ENCODE assay signal across 14 cellular contexts in the genomic region with DNA sequence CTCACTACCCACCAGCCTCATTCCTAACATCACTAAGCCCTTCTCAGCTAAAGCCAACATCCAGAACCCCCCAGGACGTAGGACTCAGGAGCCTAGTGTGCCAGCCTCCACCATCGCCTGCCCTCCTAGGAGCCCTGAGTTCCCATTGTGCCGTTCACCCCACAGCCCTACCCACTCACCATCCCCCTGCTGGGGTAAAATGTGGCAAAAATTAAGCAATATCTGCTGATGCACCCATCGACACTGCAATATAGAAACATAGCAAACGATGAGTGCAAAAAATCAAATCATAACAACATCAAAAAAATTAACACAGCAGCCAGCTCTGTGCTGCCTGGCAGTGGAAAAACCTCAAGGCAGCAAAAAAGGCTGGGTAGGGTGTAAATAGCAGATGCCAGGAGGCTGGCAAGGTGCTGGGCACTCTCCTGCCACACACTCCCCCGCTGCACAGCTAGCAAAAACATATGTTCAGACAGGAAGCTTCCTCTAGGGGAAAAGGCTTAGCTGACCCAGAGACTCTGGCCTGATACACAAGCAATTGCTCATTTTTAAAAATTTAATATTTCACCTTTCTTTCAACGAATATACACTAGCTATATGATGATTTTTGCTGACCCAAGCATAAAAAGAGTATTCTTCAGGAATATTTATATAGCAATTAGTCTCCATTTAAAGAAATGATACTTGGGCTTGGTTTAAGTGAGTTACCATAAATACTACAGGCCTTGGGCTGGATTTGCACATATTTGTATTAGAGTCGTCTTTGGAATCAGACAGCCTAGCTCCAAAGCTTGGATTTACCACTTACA. TPM values are rescaled to one million over a fixed set of nuclear protein-coding genes. Genes with fewer than 3 reads are reported as not detected.
DNase-seq lines count a peak whose midpoint lies in the region; ATAC-seq, FAIRE-seq and TF ChIP-seq lines count a peak whose summit lies in the region.
"Had no signal": no experiment of that assay in that cellular context is flagged by ENCODE, and none has a peak within 500 bp of the region (broad histone marks: within the 10 kb centered on the region; RNA-seq: fewer than 3 reads in every experiment).

No MANE protein-coding gene starts in this region.

- no peak overlapping the region for H4K91ac ChIP-seq in IMR-90 (ENCODE audit: insufficient read depth, low read depth, low read length)

- no peak for FAIRE-seq in kidney (lab: Jason Lieb, UNC)
- no peak for FAIRE-seq in urothelium cell line (lab: Jason Lieb, UNC)
- FAIRE-seq: D721Med, GM12891 had no signal

- peak overlapping the region; percentile 22 for H3K27ac Mint-ChIP-seq in CD8-positive, alpha-beta T cell
- H3K27ac Mint-ChIP-seq: HFFc6 had no signal

- WGBS in IMR-90 (ENCODE audit: extremely low coverage in 2 of 2, insufficient read length in 1 of 2), 2 experiments: no CpG with 5 or more reads among the region's 8 CpGs

- POLR2A ChIA-PET in CD8-positive, alpha-beta T cell (lab: Charles Lee): no interaction called here
- POLR2A ChIA-PET in IMR-90 (lab: Charles Lee; ENCODE audit: unreplicated experiment): no interaction called here

- H3K4me3 ChIP-seq in CD8-positive, alpha-beta T cell (ENCODE audit: low read depth, low read length): no peak overlapping the region
- no peak overlapping the region for H3K4me3 ChIP-seq in IMR-90 (ENCODE audit: insufficient read depth, low read depth, low read length)
- H3K4me3 ChIP-seq in kidney (ENCODE audit: low read length in 2 of 2): no peak overlapping the region
- H3K4me3 ChIP-seq: SJSA1 had no signal

- no peaks in the 10 kb centered on the region for H3K9me3 Mint-ChIP-seq in CD8-positive, alpha-beta T cell
- H3K9me3 Mint-ChIP-seq: HFFc6; stimulated activated naive CD8-positive, alpha-beta T cell treated with anti-CD3 and anti-CD28 coated beads, Interleukin-15, amount 100 ng/mL, for 72 hours had no signal

- no peak for TF ChIP-seq POLR2A in IMR-90 (IDR thresholded peaks at IDR 0.05; ENCODE audit: low read depth, low read length)

- no peak for ATAC-seq in CD8-positive, alpha-beta T cell
- ATAC-seq in IMR-90 (ENCODE audit: low read depth) (no peak), HG02571 (IDR thresholded peaks at IDR 0.05; ENCODE audit: unreplicated experiment) (no peak), GM21529 (IDR thresholded peaks at IDR 0.05; ENCODE audit: unreplicated experiment) (no peak)
- ATAC-seq: stimulated activated naive CD8-positive, alpha-beta T cell treated with anti-CD3 and anti-CD28 coated beads, Interleukin-15, amount 100 ng/mL, for 72 hours had no signal

- no peak overlapping the region for H3K4me2 ChIP-seq in IMR-90 (ENCODE audit: low read depth, low read length)

- no peak overlapping the region for H3K4me3 Mint-ChIP-seq in CD8-positive, alpha-beta T cell
- H3K4me3 Mint-ChIP-seq: HFFc6; stimulated activated naive CD8-positive, alpha-beta T cell treated with anti-CD3 and anti-CD28 coated beads, Interleukin-15, amount 100 ng/mL, for 72 hours had no signal

- H2AFZ ChIP-seq in IMR-90 (replicated peaks; ENCODE audit: low read length, poor library complexity): no peak overlapping the region

- H3K36me3 Mint-ChIP-seq in CD8-positive, alpha-beta T cell: peaks cover 9% of the 10 kb centered on the region

- no peak overlapping the region for H3K56ac ChIP-seq in IMR-90 (ENCODE audit: extremely low read depth, insufficient read depth, low read length)

- no TSS peak for BruUV-seq in IMR-90 (replicated peaks; lab: Mats Ljungman, UMichigan)

- DNase-seq in CD8-positive, alpha-beta T cell: no peak
- DNase-seq in IMR-90 (no peak), SIG-M5 (lab: John Stamatoyannopoulos, UW) (peak; percentile 35), kidney (peak; percentile 47), urothelium cell line (ENCODE audit: low spot score) (no peak)
- DNase-seq: activated naive CD4-positive, alpha-beta T cell treated with Interleukin-2 at 50 U/mL for 16 hours; HFFc6; NCI-H187; stimulated activated naive CD8-positive, alpha-beta T cell treated with anti-CD3 and anti-CD28 coated beads, Interleukin-15, amount 100 ng/mL, for 72 hours had no signal

- no peaks in the 10 kb centered on the region for H3K27me3 ChIP-seq in CD8-positive, alpha-beta T cell (ENCODE audit: insufficient read depth, low read length)
- no peaks in the 10 kb centered on the region for H3K27me3 ChIP-seq in IMR-90 (ENCODE audit: control insufficient read depth, insufficient read depth, low read length)
- H3K27me3 ChIP-seq: SJSA1 had no signal

- no peak for TF ChIP-seq RAD21 in IMR-90 (IDR thresholded peaks at IDR 0.05; ENCODE audit: low read length)

- no peaks in the 10 kb centered on the region for H3K9me3 ChIP-seq in CD8-positive, alpha-beta T cell (ENCODE audit: low read length)
- H3K9me3 ChIP-seq in IMR-90 (ENCODE audit: control insufficient read depth, insufficient read depth, low read length) (no peaks in the 10 kb centered on the region), kidney (ENCODE audit: control insufficient read depth in 1 of 2, low read length in 2 of 2) (no peaks in the 10 kb centered on the region)
- H3K9me3 ChIP-seq: SJSA1 had no signal

- H3K4ac ChIP-seq in IMR-90 (ENCODE audit: low read depth, low read length): no peak overlapping the region

- intact Hi-C loops in CD8-positive, alpha-beta T cell (cut with DNase I, micrococcal nuclease): no loop called here
- intact Hi-C loops in IMR-90 (cut with micrococcal nuclease): no loop called here
- intact Hi-C loops in kidney (cut with DNase I): no loop called here

- no peak overlapping the region for H3K23ac ChIP-seq in IMR-90 (ENCODE audit: low read depth, low read length)

- peaks cover 2% of the 10 kb centered on the region; the same call in 1 of the 2 replicates for H3K9me1 ChIP-seq in IMR-90 (ENCODE audit: insufficient read depth, low read length)

- no peaks in the 10 kb centered on the region for H3K27me3 Mint-ChIP-seq in CD8-positive, alpha-beta T cell (ENCODE audit: low read depth)
- H3K27me3 Mint-ChIP-seq: stimulated activated naive CD8-positive, alpha-beta T cell treated with anti-CD3 and anti-CD28 coated beads, Interleukin-15, amount 100 ng/mL, for 72 hours had no signal

- H2AK9ac ChIP-seq in IMR-90 (replicated peaks; ENCODE audit: low read depth, low read length, poor library complexity): no peak overlapping the region

- no peaks in the 10 kb centered on the region for H3K36me3 ChIP-seq in CD8-positive, alpha-beta T cell (ENCODE audit: insufficient read depth, low read length)
- H3K36me3 ChIP-seq in IMR-90 (ENCODE audit: control insufficient read depth, insufficient read depth, low read length) (peaks cover 3% of the 10 kb centered on the region; the same call in 1 of the 2 replicates), kidney (ENCODE audit: control insufficient read depth in 1 of 2, insufficient read depth in 2 of 2, low read length in 2 of 2) (no peaks in the 10 kb centered on the region)
- H3K36me3 ChIP-seq: SJSA1 had no signal

- H4K20me1 ChIP-seq in IMR-90 (ENCODE audit: insufficient read depth, low read length): peaks cover 4% of the 10 kb centered on the region

- peaks cover 5 to 19% of the 10 kb centered on the region in 2 experiments; a peak in 2 of 4 replicates for H3K79me1 ChIP-seq in IMR-90 (ENCODE audit: low read depth in 1 of 2, low read length in 2 of 2)

- no peak overlapping the region for H2BK20ac ChIP-seq in IMR-90 (ENCODE audit: low read depth, low read length)

- H3K9ac ChIP-seq in IMR-90 (ENCODE audit: low read depth, low read length): no peak overlapping the region
- no peak overlapping the region for H3K9ac ChIP-seq in kidney (ENCODE audit: low read length in 2 of 2)

- no peak overlapping the region for H3K18ac ChIP-seq in IMR-90 (ENCODE audit: low read depth, low read length)

- no peak overlapping the region for H2AK5ac ChIP-seq in IMR-90 (ENCODE audit: low read depth, low read length)

- peaks cover 8% of the 10 kb centered on the region for H3K4me1 Mint-ChIP-seq in CD8-positive, alpha-beta T cell (ENCODE audit: low read depth)

- no peak overlapping the region for H2BK5ac ChIP-seq in IMR-90 (ENCODE audit: low read depth, low read length, poor library complexity, severe bottlenecking)

- no peak for TF ChIP-seq CTCF in CD8-positive, alpha-beta T cell (IDR thresholded peaks at IDR 0.05)
- TF ChIP-seq CTCF in IMR-90 (conservative IDR thresholded peaks at IDR 0.05; ENCODE audit: low read depth, low read length): no peak
- TF ChIP-seq CTCF in kidney (IDR thresholded peaks at IDR 0.05; ENCODE audit: borderline replicate concordance, extremely low read depth, insufficient read depth): no peak

- no peaks in the 10 kb centered on the region for H3K4me1 ChIP-seq in CD8-positive, alpha-beta T cell (ENCODE audit: insufficient read depth, low read length)
- H3K4me1 ChIP-seq in IMR-90 (ENCODE audit: control insufficient read depth, insufficient read depth, low read length): 0 out of 2 replicates have a peak, but pooled peaks cover 2% of the 10 kb centered on the region
- peaks cover 6 to 10% of the 10 kb centered on the region in 2 donors for H3K4me1 ChIP-seq in kidney (ENCODE audit: control insufficient read depth in 1 of 2, insufficient read depth in 1 of 2, low read depth in 1 of 2, low read length in 2 of 2)

- no peak overlapping the region for H3K14ac ChIP-seq in IMR-90 (replicated peaks; ENCODE audit: low read depth, low read length)

- CTCF ChIA-PET in CD8-positive, alpha-beta T cell (lab: Charles Lee): interaction anchor here (0.8 kb wide), 1 partner anchor 46 kb away, joined by 3 read pairs; no protein-coding TSS in a partner anchor
- CTCF ChIA-PET in IMR-90 (lab: Yijun Ruan, JAX): no interaction called here

- H2BK120ac ChIP-seq in IMR-90 (ENCODE audit: low read depth, low read length): no peak overlapping the region

- H2BK15ac ChIP-seq in IMR-90 (ENCODE audit: low read depth, low read length): no peak overlapping the region

- dilution Hi-C loops in IMR-90 (cut with HindIII; ENCODE audit: low sequenced_read_pairs, unreplicated experiment): no loop called here

- in situ Hi-C loops in IMR-90 (cut with MboI; ENCODE audit: low sequenced_read_pairs): no loop called here

- H4K8ac ChIP-seq in IMR-90 (ENCODE audit: low read depth in 2 of 2, low read length in 2 of 2): no peak overlapping the region

- no peak overlapping the region for H3K27ac ChIP-seq in CD8-positive, alpha-beta T cell (ENCODE audit: low read depth, low read length)
- no peak overlapping the region for H3K27ac ChIP-seq in IMR-90 (ENCODE audit: insufficient read depth, low read length)
- no peak overlapping the region for H3K27ac ChIP-seq in kidney (ENCODE audit: low read depth in 2 of 2, low read length in 2 of 2)
- H3K27ac ChIP-seq: SJSA1 had no signal

- H4K5ac ChIP-seq in IMR-90 (ENCODE audit: low read depth, low read length): no peak overlapping the region

TF ChIP-seq in IMR-90, 13 proteins besides CTCF, POLR2A, EP300 and RAD21 (continues in another document):
- TF ChIP-seq MAFK (IDR thresholded peaks at IDR 0.05; ENCODE audit: low read depth, low read length): peak; percentile 99

RNA-seq across cellular contexts. Expression of a gene that starts 33.8 kb away (rescaled TPM):
- 1 to 10 TPM; 9.2 TPM for total RNA-seq in CD8-positive, alpha-beta T cell
- total RNA-seq in IMR-90 (2012; rRNA removed): 6.5 and 6.7 TPM in 2 replicates
- polyA plus RNA-seq in IMR-90 (2012; rRNA removed): 3.1 and 4.5 TPM in 2 replicates
- polyA plus RNA-seq in IMR-90 (2012; cell fraction: cytosol; rRNA removed): 1.8 TPM in 2 replicates
- 16.1 and 20.0 TPM in 2 replicates for polyA plus RNA-seq in IMR-90 (2012; cell fraction: nucleus; rRNA removed; ENCODE audit: low replicate concordance)
- 8.0 TPM for total RNA-seq in kidney
- 1.5 TPM for polyA plus RNA-seq in kidney (ENCODE audit: insufficient read depth, low read depth, low replicate concordance)

Comparison
In these comparisons a context has a peak if more than half of its experiments do, and no peak if none do; other contexts are left out.
1. DNase-seq: peak in SIG-M5 (single experiment) and kidney (single experiment); none in CD8-positive, alpha-beta T cell (0 of 7), IMR-90 (single experiment) and urothelium cell line (single experiment).